In the genomic region with DNA sequence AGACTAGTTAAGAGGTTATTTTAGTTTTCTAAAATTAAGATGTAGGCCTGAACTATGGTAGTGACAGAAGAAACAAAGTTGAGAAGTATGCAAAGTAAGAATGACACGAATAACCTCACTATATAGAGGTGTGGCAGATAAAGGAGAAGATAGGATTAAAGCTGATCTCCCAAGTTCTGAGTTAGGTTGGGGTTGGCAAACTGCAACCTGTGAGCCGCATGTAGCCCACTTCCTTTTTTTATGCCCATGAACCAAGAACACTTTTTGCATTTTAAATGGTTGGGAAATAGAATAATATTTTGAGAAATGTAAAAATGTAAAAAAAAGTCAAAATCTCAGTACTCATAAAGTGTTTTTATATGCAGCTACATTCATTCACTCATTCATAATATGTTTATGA, we compare ENCODE assay signal across 14 cellular contexts. TPM values are rescaled to one million over a fixed set of nuclear protein-coding genes. Genes with fewer than 3 reads are reported as not detected.
A peak's percentile ranks its signal among the peaks of the same experiment; 100 is the strongest.
DNase-seq lines count a peak whose midpoint lies in the region; ATAC-seq, FAIRE-seq and TF ChIP-seq lines count a peak whose summit lies in the region.
"Had no signal": no experiment of that assay in that cellular context is flagged by ENCODE, and none has a peak within 500 bp of the region (broad histone marks: within the 10 kb centered on the region; RNA-seq: fewer than 3 reads in every experiment).

No MANE protein-coding gene starts in this region.

- H3K4me3 Mint-ChIP-seq in activated CD4-positive, alpha-beta T cell treated with anti-CD3 and anti-CD28 coated beads for 36 hours: no peak overlapping the region
- H3K4me3 Mint-ChIP-seq in glutamatergic neuron (ENCODE audit: unreplicated experiment): no peak overlapping the region
- H3K4me3 Mint-ChIP-seq: CD4-positive, CD25-positive, alpha-beta regulatory T cell had no signal

- no TSS peak for BruUV-seq in GM12878 (replicated peaks; lab: Mats Ljungman, UMichigan)

- peaks cover 58% of the 10 kb centered on the region for H3K36me3 Mint-ChIP-seq in activated CD4-positive, alpha-beta T cell treated with anti-CD3 and anti-CD28 coated beads for 36 hours (ENCODE audit: low read depth)
- peaks cover 7% of the 10 kb centered on the region for H3K36me3 Mint-ChIP-seq in glutamatergic neuron (ENCODE audit: unreplicated experiment)

- SMC1A ChIA-PET in GM12878 (lab: Charles Lee; ENCODE audit: uncharacterized antibody, unreplicated experiment): interaction anchor here (1.3 to 1.6 kb wide), 2 partner anchors 12 to 16 kb away, joined by 3 to 7 read pairs; no protein-coding TSS in a partner anchor

- no peaks in the 10 kb centered on the region for H3K9me3 Mint-ChIP-seq in activated CD4-positive, alpha-beta T cell treated with anti-CD3 and anti-CD28 coated beads for 36 hours (ENCODE audit: low read depth)
- H3K9me3 Mint-ChIP-seq in glutamatergic neuron (ENCODE audit: unreplicated experiment): no peaks in the 10 kb centered on the region

- WGBS in GM12878 (ENCODE audit: insufficient coverage, insufficient replicate concordance, low lambda C conversion rate, missing lambda C conversion rate): 52% methylated on average over 2 of the region's 2 CpGs

- FAIRE-seq in GM12878 (lab: Jason Lieb, UNC) (no peak), urothelium cell line (lab: Jason Lieb, UNC) (no peak)
- FAIRE-seq: HepG2 had no signal

- H2AFZ ChIP-seq in GM12878 (ENCODE audit: control insufficient read depth, low read depth, low read length): no peak overlapping the region
- H2AFZ ChIP-seq in osteoblast (ENCODE audit: low read length): no peak overlapping the region

- H3K4me1 ChIP-seq in GM12878 (ENCODE audit: control insufficient read depth, insufficient read depth, low read length) (no peaks in the 10 kb centered on the region), osteoblast (ENCODE audit: insufficient read depth, low read length) (peaks cover 7% of the 10 kb centered on the region)
- H3K4me1 ChIP-seq: BLaER1 treated with 17β-estradiol and CSF1 and Interleukin-3, amounts not matched to agents 10 nM and 100 nM had no signal

- no peak for TF ChIP-seq EP300 in GM12878 (IDR thresholded peaks at IDR 0.05; ENCODE audit: borderline replicate concordance in 1 of 2, control insufficient read depth in 1 of 2, low read depth in 2 of 2, low read length in 2 of 2)

- H3K79me2 ChIP-seq in GM12878 (ENCODE audit: control insufficient read depth, insufficient read depth, low read length): peaks cover 12% of the 10 kb centered on the region
- peaks cover 60% of the 10 kb centered on the region for H3K79me2 ChIP-seq in osteoblast (ENCODE audit: insufficient read depth, low read length)

- H3K27me3 ChIP-seq in GM12878 (replicated peaks in 1 of 2; ENCODE audit: control insufficient read depth in 2 of 2, insufficient read depth in 2 of 2, low read length in 1 of 2) (no peaks in the 10 kb centered on the region), osteoblast (ENCODE audit: insufficient read depth, low read length) (no peaks in the 10 kb centered on the region)
- H3K27me3 ChIP-seq: BLaER1 treated with 17β-estradiol and CSF1 and Interleukin-3, amounts not matched to agents 10 nM and 100 nM had no signal

- no peak for TF ChIP-seq POLR2A in GM12878 (IDR thresholded peaks at IDR 0.05; ENCODE audit: low read depth, low read length)

- no peak overlapping the region for H3K4me2 ChIP-seq in GM12878 (ENCODE audit: control insufficient read depth, insufficient read depth)
- no peak overlapping the region for H3K4me2 ChIP-seq in osteoblast (ENCODE audit: insufficient read depth, low read length)
- H3K4me2 ChIP-seq: BLaER1 treated with 17β-estradiol and CSF1 and Interleukin-3, amounts not matched to agents 10 nM and 100 nM had no signal

- intact Hi-C loops in activated CD4-positive, alpha-beta T cell treated with anti-CD3 and anti-CD28 coated beads for 36 hours (cut with DNase I, micrococcal nuclease): no loop called here
- intact Hi-C loops in GM12878 (cut with micrococcal nuclease; ENCODE audit: unreplicated experiment): no loop called here

- H3K4me3 ChIP-seq in GM12878 (no peak overlapping the region), osteoblast (ENCODE audit: insufficient read depth, low read length) (no peak overlapping the region)
- H3K4me3 ChIP-seq: BLaER1 treated with 17β-estradiol and CSF1 and Interleukin-3, amounts not matched to agents 10 nM and 100 nM; HAP-1 had no signal

- in situ Hi-C loops in GM12878 (cut with MboI): no loop called here

- H4K20me1 ChIP-seq in GM12878 (ENCODE audit: control insufficient read depth, insufficient read depth): no peaks in the 10 kb centered on the region
- H4K20me1 ChIP-seq in osteoblast (ENCODE audit: insufficient read depth, low read length): peaks cover 7% of the 10 kb centered on the region

- POLR2A ChIA-PET in activated CD4-positive, alpha-beta T cell treated with anti-CD3 and anti-CD28 coated beads for 36 hours (lab: Charles Lee): no interaction called here
- POLR2A ChIA-PET in GM12878 (lab: Charles Lee): no interaction called here

- CTCF ChIA-PET in activated CD4-positive, alpha-beta T cell treated with anti-CD3 and anti-CD28 coated beads for 36 hours (lab: Charles Lee): interaction anchor here (0.7 to 0.9 kb wide), 2 partner anchors 344 to 1117 kb away, joined by 3 read pairs; a partner anchor contains a TSS
- CTCF ChIA-PET in GM12878 (lab: Yijun Ruan, JAX): interaction anchor here (0.8 kb wide), 1 partner anchor 159 kb away, joined by 3 read pairs; no protein-coding TSS in a partner anchor

- H3K27ac ChIP-seq in GM12878 (ENCODE audit: control insufficient read depth, insufficient read depth) (no peak overlapping the region), osteoblast (ENCODE audit: low read depth, low read length) (no peak overlapping the region)
- H3K27ac ChIP-seq: BLaER1 treated with 17β-estradiol and CSF1 and Interleukin-3, amounts not matched to agents 10 nM and 100 nM had no signal

- H3K27me3 Mint-ChIP-seq in activated CD4-positive, alpha-beta T cell treated with anti-CD3 and anti-CD28 coated beads for 36 hours: no peaks in the 10 kb centered on the region
- no peaks in the 10 kb centered on the region for H3K27me3 Mint-ChIP-seq in glutamatergic neuron (ENCODE audit: unreplicated experiment)
- H3K27me3 Mint-ChIP-seq: CD4-positive, CD25-positive, alpha-beta regulatory T cell had no signal

- DNase-seq in activated CD4-positive, alpha-beta T cell treated with anti-CD3 and anti-CD28 coated beads for 36 hours: no peak
- DNase-seq in activated CD4-positive, alpha-beta T cell treated with anti-CD3 and anti-CD28 coated beads for 4 hours: no peak
- DNase-seq in MV-4-11 (lab: John Stamatoyannopoulos, UW) (peak; percentile 34), GM12878 (ENCODE audit: low read depth, low spot score) (no peak), osteoblast (ENCODE audit: insufficient read length, low spot score, missing footprints) (no peak), glutamatergic neuron (no peak), urothelium cell line (ENCODE audit: low spot score) (no peak)
- DNase-seq: ACHN; Calu3; CD4-positive, CD25-positive, alpha-beta regulatory T cell; DMS79 had no signal

- H3K9me3 ChIP-seq in GM12878 (replicated peaks; ENCODE audit: control insufficient read depth, insufficient read depth, low read length) (peaks cover 4% of the 10 kb centered on the region; the same call in 2 of the 3 replicates), osteoblast (ENCODE audit: low read depth, low read length) (no peaks in the 10 kb centered on the region)
- H3K9me3 ChIP-seq: HAP-1 had no signal

- TF ChIP-seq CTCF in GM12878 (IDR thresholded peaks at IDR 0.05 in 2 of 3, conservative IDR thresholded peaks at IDR 0.05 in 1 of 3; ENCODE audit: control insufficient read depth in 2 of 3, extremely low read depth in 1 of 3, insufficient read depth in 1 of 3, low read depth in 3 of 3, low read length in 3 of 3) (no peak), osteoblast (IDR thresholded peaks at IDR 0.05; ENCODE audit: extremely low read depth, low read depth, low read length) (no peak), glutamatergic neuron (IDR thresholded peaks at IDR 0.05; ENCODE audit: partially characterized antibody, unreplicated experiment) (no peak)

- no peak for ATAC-seq in activated CD4-positive, alpha-beta T cell treated with anti-CD3 and anti-CD28 coated beads for 36 hours
- ATAC-seq in GM12878: no peak
- ATAC-seq: HepG2 had no signal

- H3K27ac Mint-ChIP-seq in activated CD4-positive, alpha-beta T cell treated with anti-CD3 and anti-CD28 coated beads for 36 hours: peak overlapping the region; percentile 20
- no peak overlapping the region for H3K27ac Mint-ChIP-seq in glutamatergic neuron (ENCODE audit: unreplicated experiment)

- H3K4me1 Mint-ChIP-seq in activated CD4-positive, alpha-beta T cell treated with anti-CD3 and anti-CD28 coated beads for 36 hours: peaks cover 11% of the 10 kb centered on the region
- peaks cover 2% of the 10 kb centered on the region for H3K4me1 Mint-ChIP-seq in glutamatergic neuron (ENCODE audit: low read depth, unreplicated experiment)

- no peak overlapping the region for H3K9ac ChIP-seq in GM12878 (ENCODE audit: control insufficient read depth, insufficient read depth, low read length)
- H3K9ac ChIP-seq: BLaER1 treated with 17β-estradiol and CSF1 and Interleukin-3, amounts not matched to agents 10 nM and 100 nM had no signal

- RAD21 ChIA-PET in GM12878 (lab: Charles Lee; ENCODE audit: unreplicated experiment): interaction anchor here (1.1 kb wide), 1 partner anchor 9 kb away, joined by 3 read pairs; no protein-coding TSS in a partner anchor

- no peak for TF ChIP-seq RAD21 in GM12878 (IDR thresholded peaks at IDR 0.05; ENCODE audit: insufficient read depth, low read depth, low read length)

- H3K36me3 ChIP-seq in GM12878 (ENCODE audit: control insufficient read depth in 2 of 2, insufficient read depth in 2 of 2, low read length in 1 of 2): peaks cover 1 to 25% of the 10 kb centered on the region in 2 experiments
- peaks cover 28% of the 10 kb centered on the region for H3K36me3 ChIP-seq in osteoblast (ENCODE audit: insufficient read depth, low read length)

RNA-seq across cellular contexts. Expression of a gene that starts 34.3 kb away (rescaled TPM):
- total RNA-seq in activated CD4-positive, alpha-beta T cell treated with anti-CD3 and anti-CD28 coated beads for 36 hours: 100 to 1,000 TPM; 117 to 138 TPM
- total RNA-seq in GM12878 (2013; cell fraction: nucleolus; rRNA removed): 248 and 283 TPM in 2 replicates
- total RNA-seq in GM12878 (2014; rRNA removed) (56.5 and 76.5 TPM in 2 replicates), GM12878 (2014; rRNA removed; fragmentation: Illumina TruSeq; extraction: Trizol) (149 and 150 TPM in 2 replicates), GM12878 (2021) (87.5 and 92.1 TPM in 2 replicates), osteoblast (172 and 177 TPM in 2 replicates), glutamatergic neuron (ENCODE audit: unreplicated experiment) (108 TPM)
- 33.0 TPM for polyA plus RNA-seq in GM12878 (2011; ENCODE audit: low read depth)
- polyA plus RNA-seq in GM12878 (2011; rRNA removed) (81.0 and 164 TPM in 2 replicates), GM12878 (2014; fragmentation: Illumina TruSeq; extraction: Trizol) (109 and 134 TPM in 2 replicates), GM12878 (2014; fragmentation: Nextera tagmentation; extraction: Ambion mirVana) (10 to 100 TPM; 52.9 to 79.5 TPM), GM12878 (2014; rRNA removed) (42.5 and 50.6 TPM in 2 replicates), GM12878 (2016; fragmentation: Nextera tagmentation; extraction: Ambion mirVana) (100 to 1,000 TPM; 112 to 154 TPM)
- 14.2 and 15.8 TPM in 2 replicates for polyA plus RNA-seq in GM12878 (2011; cell fraction: cytosol; rRNA removed)
- 75.8 and 81.3 TPM in 2 replicates for polyA plus RNA-seq in GM12878 (2011; cell fraction: nucleus; rRNA removed)
- polyA plus RNA-seq in GM12878 (2012): 53.8 and 73.2 TPM in 2 replicates
- polyA minus RNA-seq in GM12878 (2011; rRNA and poly(A)+ RNA removed): 30.6 and 47.9 TPM in 2 replicates
- polyA minus RNA-seq in GM12878 (2011; cell fraction: cytosol; rRNA and poly(A)+ RNA removed): 24.3 and 33.7 TPM in 2 replicates
- polyA minus RNA-seq in GM12878 (2011; cell fraction: nucleus; rRNA and poly(A)+ RNA removed): 87.5 and 128 TPM in 2 replicates
